30 cellular contexts compared by ENCODE assay signal in genomic region chr16:79814124-79814523, GRCh38.
"Had no signal": no experiment of that assay in that cellular context is flagged by ENCODE, and none has a peak within 500 bp of the region (broad histone marks: within the 10 kb centered on the region; RNA-seq: fewer than 3 reads in every experiment).

No MANE protein-coding gene starts in this region.

- H3K27me3 ChIP-seq: brain microvascular endothelial cell, colonic mucosa, gastrocnemius medialis had no signal

- H3K36me3 ChIP-seq: brain microvascular endothelial cell, cardiac muscle cell, colonic mucosa, gastrocnemius medialis, heart left ventricle, WERI-Rb-1 had no signal

- H3K9me3 ChIP-seq: colonic mucosa, gastrocnemius medialis, heart left ventricle had no signal

- H3K4me3 ChIP-seq: cardiac muscle cell, colonic mucosa, gastrocnemius medialis, heart left ventricle had no signal

- H3K27ac ChIP-seq: brain microvascular endothelial cell, cardiac muscle cell, colonic mucosa, gastrocnemius medialis, heart left ventricle, WERI-Rb-1 had no signal

- ATAC-seq: activated CD4-positive, CD25-positive, alpha-beta regulatory T cell treated with anti-CD3 and anti-CD28 coated beads, Interleukin-2, amount 50 U/mL, for 24 hours; activated CD8-positive, alpha-beta T cell treated with anti-CD3 and anti-CD28 coated beads for 36 hours; activated T-cell treated with anti-CD3 and anti-CD28 coated beads, Interleukin-2, amount 50 U/mL, for 4 hours; activated T-helper 17 cell treated with anti-CD3 and anti-CD28 coated beads, Interleukin-2, amount 50 U/mL, for 72 hours; esophagus mucosa; gastrocnemius medialis; heart left ventricle; T-helper 17 cell had no signal

- DNase-seq: activated B cell treated with CpG ODN at 0.5 μM for 24 hours; activated CD4-positive, alpha-beta T cell treated with anti-CD3 and anti-CD28 coated beads for 48 hours; activated CD4-positive, alpha-beta T cell treated with anti-CD3 and anti-CD28 coated beads, Interleukin-2, amount 50 U/mL, for 1 hour; activated CD4-positive, alpha-beta T cell treated with anti-CD3 and anti-CD28 coated beads, Interleukin-2, amount 50 U/mL, for 48 hours; activated CD8-positive, alpha-beta memory T cell treated with anti-CD3 and anti-CD28 coated beads for 24 hours; activated CD8-positive, alpha-beta T cell treated with anti-CD3 and anti-CD28 coated beads for 36 hours; activated effector memory CD4-positive, alpha-beta T cell treated with Interleukin-2 at 50 U/mL for 16 hours; activated gamma-delta T cell treated with Interleukin-2 at 50 U/mL for 16 hours; activated naive CD4-positive, alpha-beta T cell treated with anti-CD3 and anti-CD28 coated beads, Interleukin-2, amount 50 U/mL, for 16 hours; activated naive CD4-positive, alpha-beta T cell treated with Interleukin-2 at 50 U/mL for 16 hours; activated T-cell treated with anti-CD3 and anti-CD28 coated beads, Interleukin-2, amount 50 U/mL, for 4 hours; amniotic stem cell; anterior cingulate cortex; brain microvascular endothelial cell; central memory CD4-positive, alpha-beta T cell; cerebellar nuclear complex; colonic mucosa; effector CD8-positive, alpha-beta T cell; foreskin fibroblast; gastrocnemius medialis; glutamatergic neuron; heart left ventricle; T-helper 1 cell; T-helper 17 cell; T1000; WERI-Rb-1 had no signal

- H3K4me1 ChIP-seq: colonic mucosa, gastrocnemius medialis, heart left ventricle had no signal
